ENCODE assay signal across 1 cellular context in genomic region chr7:47572101-47572460, GRCh38.
TF ChIP-seq lines count a peak whose summit lies in the region.

No MANE protein-coding gene starts in this region.

TF ChIP-seq in HepG2, 621 proteins besides CTCF, POLR2A, EP300 and RAD21 (continued from another document):
- TF ChIP-seq, protein P1, sequence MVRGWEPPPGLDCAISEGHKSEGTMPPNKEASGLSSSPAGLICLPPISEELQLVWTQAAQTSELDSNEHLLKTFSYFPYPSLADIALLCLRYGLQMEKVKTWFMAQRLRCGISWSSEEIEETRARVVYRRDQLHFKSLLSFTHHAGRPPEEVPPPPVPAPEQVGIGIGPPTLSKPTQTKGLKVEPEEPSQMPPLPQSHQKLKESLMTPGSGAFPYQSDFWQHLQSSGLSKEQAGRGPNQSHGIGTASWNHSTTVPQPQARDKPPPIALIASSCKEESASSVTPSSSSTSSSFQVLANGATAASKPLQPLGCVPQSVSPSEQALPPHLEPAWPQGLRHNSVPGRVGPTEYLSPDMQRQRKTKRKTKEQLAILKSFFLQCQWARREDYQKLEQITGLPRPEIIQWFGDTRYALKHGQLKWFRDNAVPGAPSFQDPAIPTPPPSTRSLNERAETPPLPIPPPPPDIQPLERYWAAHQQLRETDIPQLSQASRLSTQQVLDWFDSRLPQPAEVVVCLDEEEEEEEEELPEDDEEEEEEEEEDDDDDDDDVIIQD (CRISPR knock-in tag; IDR thresholded peaks at IDR 0.05; ENCODE audit: low read depth): no peak
- TF ChIP-seq MAF1 (CRISPR knock-in tag; IDR thresholded peaks at IDR 0.05; ENCODE audit: borderline replicate concordance) (0 out of 2 replicates have a peak, but pooled peaks have one; percentile 9), ZNF629 (CRISPR knock-in tag; conservative IDR thresholded peaks at IDR 0.05) (0 out of 2 replicates have a peak, but pooled peaks have one; percentile 18), ZNF143 (CRISPR knock-in tag; IDR thresholded peaks at IDR 0.05) (0 out of 2 replicates have a peak, but pooled peaks have one; percentile 5), YY1 (IDR thresholded peaks at IDR 0.05; ENCODE audit: insufficient read depth, insufficient replicate concordance, low read depth, low read length) (no peak), PTBP1 (IDR thresholded peaks at IDR 0.05; ENCODE audit: low read depth, low read length, poor library complexity, severe bottlenecking) (no peak), RARG (CRISPR knock-in tag; IDR thresholded peaks at IDR 0.05; ENCODE audit: low read depth) (no peak), IRX3 (CRISPR knock-in tag; IDR thresholded peaks at IDR 0.05; ENCODE audit: borderline replicate concordance, low read depth) (no peak), MYPOP (CRISPR knock-in tag; IDR thresholded peaks at IDR 0.05) (0 out of 2 replicates have a peak, but pooled peaks have one; percentile 14), BORCS8-MEF2B (CRISPR knock-in tag; IDR thresholded peaks at IDR 0.05) (no peak), ZNF136 (CRISPR knock-in tag; IDR thresholded peaks at IDR 0.05; ENCODE audit: low read depth) (no peak), ZNF138 (CRISPR knock-in tag; IDR thresholded peaks at IDR 0.05; ENCODE audit: low read depth) (0 out of 2 replicates have a peak, but pooled peaks have one; percentile 35), ZNF180 (CRISPR knock-in tag; IDR thresholded peaks at IDR 0.05; ENCODE audit: borderline replicate concordance, low read depth) (no peak; the same call in 1 of the 2 replicates), ZNF589 (CRISPR knock-in tag; conservative IDR thresholded peaks at IDR 0.05) (no peak), MXD3 (CRISPR knock-in tag; IDR thresholded peaks at IDR 0.05) (no peak), FUBP1 (CRISPR knock-in tag; IDR thresholded peaks at IDR 0.05; ENCODE audit: borderline replicate concordance) (no peak), IRF9 (CRISPR knock-in tag; IDR thresholded peaks at IDR 0.05; ENCODE audit: borderline replicate concordance) (no peak), ASH2L (IDR thresholded peaks at IDR 0.05; ENCODE audit: insufficient read length, low read depth, low read length) (peak; percentile 15), ZNF383 (CRISPR knock-in tag; IDR thresholded peaks at IDR 0.05; ENCODE audit: borderline replicate concordance) (no peak), ZNF441 (CRISPR knock-in tag; IDR thresholded peaks at IDR 0.05; ENCODE audit: borderline replicate concordance) (no peak), SRY (CRISPR knock-in tag; IDR thresholded peaks at IDR 0.05) (no peak), ZFY (CRISPR knock-in tag; IDR thresholded peaks at IDR 0.05) (0 out of 2 replicates have a peak, but pooled peaks have one; percentile 10), CBX2 (IDR thresholded peaks at IDR 0.05; ENCODE audit: low read depth, low read length) (no peak), CBX2 (CRISPR knock-in tag; IDR thresholded peaks at IDR 0.05; ENCODE audit: low read depth) (no peak), ZNF549 (CRISPR knock-in tag; IDR thresholded peaks at IDR 0.05) (no peak), BCL3 (CRISPR knock-in tag; IDR thresholded peaks at IDR 0.05) (no peak), U2AF2 (IDR thresholded peaks at IDR 0.05; ENCODE audit: low read depth, low read length) (no peak), ARNTL (CRISPR knock-in tag; IDR thresholded peaks at IDR 0.05) (no peak), BRCA1 (CRISPR knock-in tag; IDR thresholded peaks at IDR 0.05) (peak; percentile 20; the same call in 1 of the 2 replicates), MBNL3 (CRISPR knock-in tag; conservative IDR thresholded peaks at IDR 0.05) (no peak), CREM (IDR thresholded peaks at IDR 0.05) (no peak), CREM (CRISPR knock-in tag; IDR thresholded peaks at IDR 0.05) (no peak), NR3C1 (CRISPR knock-in tag; IDR thresholded peaks at IDR 0.05) (no peak), PHF20 (CRISPR knock-in tag; IDR thresholded peaks at IDR 0.05) (0 out of 2 replicates have a peak, but pooled peaks have one; percentile 28), ZNF605 (CRISPR knock-in tag; IDR thresholded peaks at IDR 0.05) (0 out of 2 replicates have a peak, but pooled peaks have one; percentile 10), ZNF503 (CRISPR knock-in tag; IDR thresholded peaks at IDR 0.05) (0 out of 2 replicates have a peak, but pooled peaks have one; percentile 20), ZNF572 (CRISPR knock-in tag; IDR thresholded peaks at IDR 0.05) (no peak), TARDBP (CRISPR knock-in tag; IDR thresholded peaks at IDR 0.05) (no peak)
- TF ChIP-seq, protein P2, sequence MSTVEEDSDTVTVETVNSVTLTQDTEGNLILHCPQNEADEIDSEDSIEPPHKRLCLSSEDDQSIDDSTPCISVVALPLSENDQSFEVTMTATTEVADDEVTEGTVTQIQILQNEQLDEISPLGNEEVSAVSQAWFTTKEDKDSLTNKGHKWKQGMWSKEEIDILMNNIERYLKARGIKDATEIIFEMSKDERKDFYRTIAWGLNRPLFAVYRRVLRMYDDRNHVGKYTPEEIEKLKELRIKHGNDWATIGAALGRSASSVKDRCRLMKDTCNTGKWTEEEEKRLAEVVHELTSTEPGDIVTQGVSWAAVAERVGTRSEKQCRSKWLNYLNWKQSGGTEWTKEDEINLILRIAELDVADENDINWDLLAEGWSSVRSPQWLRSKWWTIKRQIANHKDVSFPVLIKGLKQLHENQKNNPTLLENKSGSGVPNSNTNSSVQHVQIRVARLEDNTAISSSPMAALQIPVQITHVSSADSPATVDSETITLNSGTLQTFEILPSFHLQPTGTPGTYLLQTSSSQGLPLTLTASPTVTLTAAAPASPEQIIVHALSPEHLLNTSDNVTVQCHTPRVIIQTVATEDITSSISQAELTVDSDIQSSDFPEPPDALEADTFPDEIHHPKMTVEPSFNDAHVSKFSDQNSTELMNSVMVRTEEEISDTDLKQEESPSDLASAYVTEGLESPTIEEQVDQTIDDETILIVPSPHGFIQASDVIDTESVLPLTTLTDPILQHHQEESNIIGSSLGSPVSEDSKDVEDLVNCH (CRISPR knock-in tag; IDR thresholded peaks at IDR 0.05): no peak
- TF ChIP-seq, protein P3, sequence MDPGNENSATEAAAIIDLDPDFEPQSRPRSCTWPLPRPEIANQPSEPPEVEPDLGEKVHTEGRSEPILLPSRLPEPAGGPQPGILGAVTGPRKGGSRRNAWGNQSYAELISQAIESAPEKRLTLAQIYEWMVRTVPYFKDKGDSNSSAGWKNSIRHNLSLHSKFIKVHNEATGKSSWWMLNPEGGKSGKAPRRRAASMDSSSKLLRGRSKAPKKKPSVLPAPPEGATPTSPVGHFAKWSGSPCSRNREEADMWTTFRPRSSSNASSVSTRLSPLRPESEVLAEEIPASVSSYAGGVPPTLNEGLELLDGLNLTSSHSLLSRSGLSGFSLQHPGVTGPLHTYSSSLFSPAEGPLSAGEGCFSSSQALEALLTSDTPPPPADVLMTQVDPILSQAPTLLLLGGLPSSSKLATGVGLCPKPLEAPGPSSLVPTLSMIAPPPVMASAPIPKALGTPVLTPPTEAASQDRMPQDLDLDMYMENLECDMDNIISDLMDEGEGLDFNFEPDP (CRISPR knock-in tag; conservative IDR thresholded peaks at IDR 0.05): no peak
- TF ChIP-seq, protein P4, sequence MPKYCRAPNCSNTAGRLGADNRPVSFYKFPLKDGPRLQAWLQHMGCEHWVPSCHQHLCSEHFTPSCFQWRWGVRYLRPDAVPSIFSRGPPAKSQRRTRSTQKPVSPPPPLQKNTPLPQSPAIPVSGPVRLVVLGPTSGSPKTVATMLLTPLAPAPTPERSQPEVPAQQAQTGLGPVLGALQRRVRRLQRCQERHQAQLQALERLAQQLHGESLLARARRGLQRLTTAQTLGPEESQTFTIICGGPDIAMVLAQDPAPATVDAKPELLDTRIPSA (CRISPR knock-in tag; IDR thresholded peaks at IDR 0.05; ENCODE audit: borderline replicate concordance): no peak
